Comparison of ENCODE assay signal across 1 cellular context in the genomic region with DNA sequence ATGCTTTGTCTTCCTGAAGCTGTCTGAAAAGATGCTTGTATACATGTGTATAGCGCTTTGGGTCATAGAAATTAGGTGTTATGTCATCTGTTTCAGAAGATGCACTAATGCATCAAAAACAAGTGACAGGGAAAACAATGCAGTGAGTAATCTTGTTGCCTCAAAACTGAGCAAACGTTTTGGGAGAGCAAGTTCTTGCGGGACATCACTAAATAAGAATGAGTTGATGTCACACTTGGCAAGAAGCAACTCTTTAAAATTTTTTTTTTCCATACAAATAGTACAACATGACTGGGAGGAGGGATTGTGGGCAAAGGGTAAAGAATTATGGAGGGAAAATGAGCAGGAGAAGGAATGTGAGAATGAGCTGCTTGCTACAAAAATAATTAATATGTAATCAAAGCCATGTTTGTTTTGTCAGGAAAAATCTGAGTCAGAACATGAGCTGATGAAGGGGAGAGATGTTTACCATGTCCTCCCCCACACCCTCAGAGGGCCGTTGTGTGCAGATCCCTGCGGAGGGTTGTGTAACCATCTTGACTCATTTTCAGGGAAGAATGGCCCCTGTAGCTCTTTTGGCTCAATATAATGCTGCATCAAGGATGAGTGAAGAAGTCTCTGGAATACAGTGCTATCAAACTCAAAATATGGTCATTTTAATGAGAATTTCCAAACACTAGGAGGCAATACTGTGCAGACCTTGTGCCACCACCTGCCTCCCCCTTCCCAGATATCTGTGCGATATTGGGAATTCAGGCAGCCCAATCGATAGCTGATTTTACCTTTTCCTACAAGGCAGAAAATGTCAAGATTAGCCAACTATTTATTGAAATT.
A peak's percentile ranks its signal among the peaks of the same experiment; 100 is the strongest.
TF ChIP-seq lines count a peak whose summit lies in the region.

No MANE protein-coding gene starts in this region.

TF ChIP-seq in HepG2, 621 proteins besides CTCF, POLR2A, EP300 and RAD21 (continued from another document and continues in another):
- TF ChIP-seq HMGXB4 (CRISPR knock-in tag; IDR thresholded peaks at IDR 0.05; ENCODE audit: borderline replicate concordance in 1 of 2, low read depth in 1 of 2) (no peak), MED13 (CRISPR knock-in tag; IDR thresholded peaks at IDR 0.05) (no peak; the same call in 1 of the 2 replicates), ZSCAN31 (CRISPR knock-in tag; IDR thresholded peaks at IDR 0.05; ENCODE audit: low read depth) (no peak), ZBTB20 (CRISPR knock-in tag; IDR thresholded peaks at IDR 0.05; ENCODE audit: borderline replicate concordance, low read depth) (peak; percentile 40; the same call in 1 of the 2 replicates), NFAT5 (CRISPR knock-in tag; IDR thresholded peaks at IDR 0.05) (no peak), MXI1 (IDR thresholded peaks at IDR 0.05; ENCODE audit: borderline replicate concordance, low read depth, low read length) (peak; percentile 21; the same call in 1 of the 3 replicates), TIGD3 (CRISPR knock-in tag; IDR thresholded peaks at IDR 0.05; ENCODE audit: borderline replicate concordance) (no peak), ZNF639 (CRISPR knock-in tag; conservative IDR thresholded peaks at IDR 0.05) (no peak), ZNF580 (CRISPR knock-in tag; IDR thresholded peaks at IDR 0.05; ENCODE audit: borderline replicate concordance, low read depth) (no peak), RARA (CRISPR knock-in tag; IDR thresholded peaks at IDR 0.05) (peak; percentile 68), GZF1 (CRISPR knock-in tag; IDR thresholded peaks at IDR 0.05) (no peak), ZNF367 (CRISPR knock-in tag; IDR thresholded peaks at IDR 0.05; ENCODE audit: borderline replicate concordance) (no peak), BCL6 (CRISPR knock-in tag; IDR thresholded peaks at IDR 0.05) (peak; percentile 73), ARNT (IDR thresholded peaks at IDR 0.05) (no peak), ZNF572 (CRISPR knock-in tag; IDR thresholded peaks at IDR 0.05) (no peak), HNRNPK (IDR thresholded peaks at IDR 0.05; ENCODE audit: low read depth, low read length, poor library complexity, severe bottlenecking) (no peak), CBX1 (IDR thresholded peaks at IDR 0.05; ENCODE audit: low read depth) (no peak), ZFP90 (CRISPR knock-in tag; IDR thresholded peaks at IDR 0.05; ENCODE audit: borderline replicate concordance) (no peak), PCBP2 (optimal IDR thresholded peaks at IDR 0.05; ENCODE audit: low read depth, low read length, poor library complexity, severe bottlenecking) (no peak), RORA (CRISPR knock-in tag; IDR thresholded peaks at IDR 0.05) (no peak), IRF2 (CRISPR knock-in tag; IDR thresholded peaks at IDR 0.05) (0 out of 2 replicates have a peak, but pooled peaks have one; percentile 46), ZNF556 (CRISPR knock-in tag; IDR thresholded peaks at IDR 0.05; ENCODE audit: borderline replicate concordance) (no peak), MAX (IDR thresholded peaks at IDR 0.05) (0 out of 2 replicates have a peak, but pooled peaks have one; percentile 20), SRF (IDR thresholded peaks at IDR 0.05; ENCODE audit: low read depth, low read length) (no peak), RFXANK (CRISPR knock-in tag; IDR thresholded peaks at IDR 0.05) (no peak), MAFG (CRISPR knock-in tag; IDR thresholded peaks at IDR 0.05) (no peak), GLI4 (CRISPR knock-in tag; IDR thresholded peaks at IDR 0.05; ENCODE audit: borderline replicate concordance) (no peak), CREM (IDR thresholded peaks at IDR 0.05) (peak; percentile 77), CREM (CRISPR knock-in tag; IDR thresholded peaks at IDR 0.05) (no peak), ONECUT2 (CRISPR knock-in tag; IDR thresholded peaks at IDR 0.05) (no peak)
- TF ChIP-seq, protein P1, sequence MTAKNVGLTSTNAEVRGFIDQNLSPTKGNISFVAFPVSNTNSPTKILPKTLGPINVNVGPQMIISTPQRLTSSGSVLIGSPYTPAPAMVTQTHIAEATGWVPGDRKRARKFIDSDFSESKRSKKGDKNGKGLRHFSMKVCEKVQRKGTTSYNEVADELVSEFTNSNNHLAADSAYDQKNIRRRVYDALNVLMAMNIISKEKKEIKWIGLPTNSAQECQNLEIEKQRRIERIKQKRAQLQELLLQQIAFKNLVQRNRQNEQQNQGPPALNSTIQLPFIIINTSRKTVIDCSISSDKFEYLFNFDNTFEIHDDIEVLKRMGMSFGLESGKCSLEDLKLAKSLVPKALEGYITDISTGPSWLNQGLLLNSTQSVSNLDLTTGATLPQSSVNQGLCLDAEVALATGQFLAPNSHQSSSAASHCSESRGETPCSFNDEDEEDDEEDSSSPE (CRISPR knock-in tag; IDR thresholded peaks at IDR 0.05) = no peak; the same call in 1 of the 2 replicates
- TF ChIP-seq, protein P2, sequence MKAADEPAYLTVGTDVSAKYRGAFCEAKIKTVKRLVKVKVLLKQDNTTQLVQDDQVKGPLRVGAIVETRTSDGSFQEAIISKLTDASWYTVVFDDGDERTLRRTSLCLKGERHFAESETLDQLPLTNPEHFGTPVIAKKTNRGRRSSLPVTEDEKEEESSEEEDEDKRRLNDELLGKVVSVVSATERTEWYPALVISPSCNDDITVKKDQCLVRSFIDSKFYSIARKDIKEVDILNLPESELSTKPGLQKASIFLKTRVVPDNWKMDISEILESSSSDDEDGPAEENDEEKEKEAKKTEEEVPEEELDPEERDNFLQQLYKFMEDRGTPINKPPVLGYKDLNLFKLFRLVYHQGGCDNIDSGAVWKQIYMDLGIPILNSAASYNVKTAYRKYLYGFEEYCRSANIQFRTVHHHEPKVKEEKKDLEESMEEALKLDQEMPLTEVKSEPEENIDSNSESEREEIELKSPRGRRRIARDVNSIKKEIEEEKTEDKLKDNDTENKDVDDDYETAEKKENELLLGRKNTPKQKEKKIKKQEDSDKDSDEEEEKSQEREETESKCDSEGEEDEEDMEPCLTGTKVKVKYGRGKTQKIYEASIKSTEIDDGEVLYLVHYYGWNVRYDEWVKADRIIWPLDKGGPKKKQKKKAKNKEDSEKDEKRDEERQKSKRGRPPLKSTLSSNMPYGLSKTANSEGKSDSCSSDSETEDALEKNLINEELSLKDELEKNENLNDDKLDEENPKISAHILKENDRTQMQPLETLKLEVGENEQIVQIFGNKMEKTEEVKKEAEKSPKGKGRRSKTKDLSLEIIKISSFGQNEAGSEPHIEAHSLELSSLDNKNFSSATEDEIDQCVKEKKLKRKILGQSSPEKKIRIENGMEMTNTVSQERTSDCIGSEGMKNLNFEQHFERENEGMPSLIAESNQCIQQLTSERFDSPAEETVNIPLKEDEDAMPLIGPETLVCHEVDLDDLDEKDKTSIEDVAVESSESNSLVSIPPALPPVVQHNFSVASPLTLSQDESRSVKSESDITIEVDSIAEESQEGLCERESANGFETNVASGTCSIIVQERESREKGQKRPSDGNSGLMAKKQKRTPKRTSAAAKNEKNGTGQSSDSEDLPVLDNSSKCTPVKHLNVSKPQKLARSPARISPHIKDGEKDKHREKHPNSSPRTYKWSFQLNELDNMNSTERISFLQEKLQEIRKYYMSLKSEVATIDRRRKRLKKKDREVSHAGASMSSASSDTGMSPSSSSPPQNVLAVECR (CRISPR knock-in tag; IDR thresholded peaks at IDR 0.05; ENCODE audit: borderline replicate concordance) = peak; percentile 27; the same call in 1 of the 2 replicates
- TF ChIP-seq, protein P3, sequence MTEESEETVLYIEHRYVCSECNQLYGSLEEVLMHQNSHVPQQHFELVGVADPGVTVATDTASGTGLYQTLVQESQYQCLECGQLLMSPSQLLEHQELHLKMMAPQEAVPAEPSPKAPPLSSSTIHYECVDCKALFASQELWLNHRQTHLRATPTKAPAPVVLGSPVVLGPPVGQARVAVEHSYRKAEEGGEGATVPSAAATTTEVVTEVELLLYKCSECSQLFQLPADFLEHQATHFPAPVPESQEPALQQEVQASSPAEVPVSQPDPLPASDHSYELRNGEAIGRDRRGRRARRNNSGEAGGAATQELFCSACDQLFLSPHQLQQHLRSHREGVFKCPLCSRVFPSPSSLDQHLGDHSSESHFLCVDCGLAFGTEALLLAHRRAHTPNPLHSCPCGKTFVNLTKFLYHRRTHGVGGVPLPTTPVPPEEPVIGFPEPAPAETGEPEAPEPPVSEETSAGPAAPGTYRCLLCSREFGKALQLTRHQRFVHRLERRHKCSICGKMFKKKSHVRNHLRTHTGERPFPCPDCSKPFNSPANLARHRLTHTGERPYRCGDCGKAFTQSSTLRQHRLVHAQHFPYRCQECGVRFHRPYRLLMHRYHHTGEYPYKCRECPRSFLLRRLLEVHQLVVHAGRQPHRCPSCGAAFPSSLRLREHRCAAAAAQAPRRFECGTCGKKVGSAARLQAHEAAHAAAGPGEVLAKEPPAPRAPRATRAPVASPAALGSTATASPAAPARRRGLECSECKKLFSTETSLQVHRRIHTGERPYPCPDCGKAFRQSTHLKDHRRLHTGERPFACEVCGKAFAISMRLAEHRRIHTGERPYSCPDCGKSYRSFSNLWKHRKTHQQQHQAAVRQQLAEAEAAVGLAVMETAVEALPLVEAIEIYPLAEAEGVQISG (CRISPR knock-in tag; IDR thresholded peaks at IDR 0.05) = no peak
- TF ChIP-seq, protein P4, sequence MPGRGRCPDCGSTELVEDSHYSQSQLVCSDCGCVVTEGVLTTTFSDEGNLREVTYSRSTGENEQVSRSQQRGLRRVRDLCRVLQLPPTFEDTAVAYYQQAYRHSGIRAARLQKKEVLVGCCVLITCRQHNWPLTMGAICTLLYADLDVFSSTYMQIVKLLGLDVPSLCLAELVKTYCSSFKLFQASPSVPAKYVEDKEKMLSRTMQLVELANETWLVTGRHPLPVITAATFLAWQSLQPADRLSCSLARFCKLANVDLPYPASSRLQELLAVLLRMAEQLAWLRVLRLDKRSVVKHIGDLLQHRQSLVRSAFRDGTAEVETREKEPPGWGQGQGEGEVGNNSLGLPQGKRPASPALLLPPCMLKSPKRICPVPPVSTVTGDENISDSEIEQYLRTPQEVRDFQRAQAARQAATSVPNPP (CRISPR knock-in tag; IDR thresholded peaks at IDR 0.05) = no peak
